ENCODE assay signal across 12 cellular contexts in genomic region chr1:115545096-115545720, GRCh38.
DNase-seq lines count a peak whose midpoint lies in the region; ATAC-seq and TF ChIP-seq lines count a peak whose summit lies in the region.
"Had no signal": no experiment of that assay in that cellular context is flagged by ENCODE, and none has a peak within 500 bp of the region (broad histone marks: within the 10 kb centered on the region; RNA-seq: fewer than 3 reads in every experiment).

No MANE protein-coding gene starts in this region.

- DNase-seq in HK-2 (ENCODE audit: unreplicated experiment) (peak; percentile 64), iris pigment epithelial cell (ENCODE audit: low read depth) (peak; percentile 34), tibial artery (no peak), activated T-cell treated with anti-CD3 and anti-CD28 coated beads for 4 hours (no peak), ascending aorta (ENCODE audit: low spot score in 2 of 2) (no peak)
- no peak for DNase-seq in activated CD4-positive, CD25-positive, alpha-beta regulatory T cell (lab: John Stamatoyannopoulos, UW)
- DNase-seq: activated gamma-delta T cell treated with Interleukin-2 at 50 U/mL for 16 hours; COR-L47; glutamatergic neuron; naive thymus-derived CD8-positive, alpha-beta T cell had no signal

- H3K4me3 ChIP-seq in tibial artery (no peak overlapping the region), ascending aorta (no peak overlapping the region)
- H3K4me3 ChIP-seq: skin epidermis had no signal

- H3K27ac ChIP-seq in tibial artery: peak overlapping the region; percentile 47 to 48
- H3K27ac ChIP-seq in ascending aorta: peak overlapping the region in 1 of 2 donors; percentile 51

- H3K9me3 ChIP-seq in tibial artery (no peaks in the 10 kb centered on the region), ascending aorta (no peaks in the 10 kb centered on the region)

- H3K27me3 ChIP-seq in tibial artery: no peaks in the 10 kb centered on the region
- no peaks in the 10 kb centered on the region for H3K27me3 ChIP-seq in ascending aorta

- H3K36me3 ChIP-seq in tibial artery (no peaks in the 10 kb centered on the region), ascending aorta (no peaks in the 10 kb centered on the region)

- intact Hi-C loops in tibial artery (cut with DNase I; ENCODE audit: low total_unique reads) (no loop called here), ascending aorta (cut with DNase I) (loop anchor here (5.0 kb wide), 1 partner anchor 47 kb away; no protein-coding TSS in a partner anchor)

- ATAC-seq in SK-N-SH treated with all-trans-retinoic acid at 6 μM for 48 hours: peak; percentile 18
- ATAC-seq: naive thymus-derived CD8-positive, alpha-beta T cell had no signal

- H3K4me1 ChIP-seq in tibial artery: peaks cover 0 to 15% (median 7%) of the 10 kb centered on the region in 4 donors
- peaks cover 0 to 5% of the 10 kb centered on the region in 2 donors for H3K4me1 ChIP-seq in ascending aorta

- TF ChIP-seq CTCF in tibial artery (IDR thresholded peaks at IDR 0.05): no peak
- TF ChIP-seq CTCF in ascending aorta (IDR thresholded peaks at IDR 0.05): no peak

TF ChIP-seq in SK-N-SH treated with all-trans-retinoic acid at 6 μM for 48 hours, 23 proteins besides CTCF, POLR2A, EP300 and RAD21:
- TF ChIP-seq, protein P1, sequence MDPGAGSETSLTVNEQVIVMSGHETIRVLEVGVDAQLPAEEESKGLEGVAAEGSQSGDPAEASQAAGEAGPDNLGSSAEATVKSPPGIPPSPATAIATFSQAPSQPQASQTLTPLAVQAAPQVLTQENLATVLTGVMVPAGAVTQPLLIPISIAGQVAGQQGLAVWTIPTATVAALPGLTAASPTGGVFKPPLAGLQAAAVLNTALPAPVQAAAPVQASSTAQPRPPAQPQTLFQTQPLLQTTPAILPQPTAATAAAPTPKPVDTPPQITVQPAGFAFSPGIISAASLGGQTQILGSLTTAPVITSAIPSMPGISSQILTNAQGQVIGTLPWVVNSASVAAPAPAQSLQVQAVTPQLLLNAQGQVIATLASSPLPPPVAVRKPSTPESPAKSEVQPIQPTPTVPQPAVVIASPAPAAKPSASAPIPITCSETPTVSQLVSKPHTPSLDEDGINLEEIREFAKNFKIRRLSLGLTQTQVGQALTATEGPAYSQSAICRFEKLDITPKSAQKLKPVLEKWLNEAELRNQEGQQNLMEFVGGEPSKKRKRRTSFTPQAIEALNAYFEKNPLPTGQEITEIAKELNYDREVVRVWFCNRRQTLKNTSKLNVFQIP (CRISPR knock-in tag; IDR thresholded peaks at IDR 0.05; ENCODE audit: borderline replicate concordance, low read depth): no peak
- 0 out of 2 replicates have a peak, but pooled peaks have one; percentile 26 for TF ChIP-seq CSDC2 (CRISPR knock-in tag; IDR thresholded peaks at IDR 0.05)
TF ChIP-seq in SK-N-SH treated with all-trans-retinoic acid at 6 μM for 48 hours: peak in this region for 1.

Comparison
In these comparisons a context has a peak if more than half of its experiments do, and no peak if none do; other contexts are left out.
1. DNase-seq: peak in HK-2 (single experiment) and iris pigment epithelial cell (single experiment); none in tibial artery (0 of 2), activated T-cell treated with anti-CD3 and anti-CD28 coated beads for 4 hours (single experiment), activated CD4-positive, CD25-positive, alpha-beta regulatory T cell (0 of 4) and ascending aorta (0 of 2).